In the genomic region with DNA sequence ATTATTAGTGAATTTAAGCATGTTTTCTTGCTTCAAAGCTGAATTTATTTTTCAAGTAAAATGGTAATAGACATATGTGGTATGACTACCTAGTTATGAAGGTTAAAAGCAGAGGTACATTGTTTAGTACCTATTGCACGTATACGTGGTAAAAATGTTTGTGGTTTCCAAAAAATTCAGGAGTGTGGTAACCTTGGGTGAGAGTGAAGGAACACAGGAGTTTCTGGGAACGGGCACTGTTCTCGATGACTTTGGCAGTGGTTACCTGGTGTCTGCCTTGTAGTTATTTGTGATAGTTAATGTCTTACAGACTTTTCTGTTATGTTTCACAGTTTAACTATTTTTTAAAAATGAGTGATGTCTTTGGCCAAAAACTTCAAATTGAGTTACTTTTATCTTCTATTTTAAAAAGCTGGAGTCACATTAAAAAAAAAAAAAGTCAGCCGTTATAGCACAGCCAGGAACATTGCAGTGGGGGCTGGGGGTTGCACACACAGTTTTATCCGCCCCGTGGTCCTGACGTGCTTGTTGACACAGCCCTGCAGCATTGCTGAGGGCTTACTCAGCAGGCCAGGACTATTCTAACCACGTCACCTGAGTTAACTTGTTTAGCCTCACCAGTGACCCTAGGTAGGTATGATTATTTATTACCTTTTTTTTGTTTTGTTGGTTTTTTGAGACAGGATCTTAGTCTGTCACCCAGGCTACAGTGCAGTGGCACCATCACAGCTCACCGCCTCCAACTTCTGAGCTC, we compare ENCODE assay signal across 16 cellular contexts. TPM values are rescaled to one million over a fixed set of nuclear protein-coding genes. Genes with fewer than 3 reads are reported as not detected.
A peak's percentile ranks its signal among the peaks of the same experiment; 100 is the strongest.
DNase-seq lines count a peak whose midpoint lies in the region; ATAC-seq and TF ChIP-seq lines count a peak whose summit lies in the region.
"Had no signal": no experiment of that assay in that cellular context is flagged by ENCODE, and none has a peak within 500 bp of the region (broad histone marks: within the 10 kb centered on the region; RNA-seq: fewer than 3 reads in every experiment).

No MANE protein-coding gene starts in this region.

- H3K36me3 ChIP-seq in HUES48 (ENCODE audit: control insufficient read depth, insufficient read depth, low read length) (peaks cover 95% of the 10 kb centered on the region), ascending aorta (peaks cover 25 to 46% of the 10 kb centered on the region in 2 donors), left ventricle myocardium inferior (peaks cover 75% of the 10 kb centered on the region), smooth muscle cell (ENCODE audit: low read depth) (peaks cover 19% of the 10 kb centered on the region)

- H3K27me3 ChIP-seq in HUES48 (ENCODE audit: control insufficient read depth, insufficient read depth, low read length) (no peaks in the 10 kb centered on the region), ascending aorta (no peaks in the 10 kb centered on the region), left ventricle myocardium inferior (ENCODE audit: low read depth) (no peaks in the 10 kb centered on the region), smooth muscle cell (ENCODE audit: low read depth) (no peaks in the 10 kb centered on the region)
- H3K27me3 ChIP-seq: esophagus muscularis mucosa, sigmoid colon had no signal

- WGBS in smooth muscle cell (ENCODE audit: low lambda C conversion rate) = 70% methylated on average over 10 of the region's 10 CpGs

- H3K4me3 ChIP-seq in HUES48 (ENCODE audit: low read depth, low read length) = no peak overlapping the region
- H3K4me3 ChIP-seq in ascending aorta = no peak overlapping the region
- H3K4me3 ChIP-seq in left ventricle myocardium inferior = no peak overlapping the region
- H3K4me3 ChIP-seq in smooth muscle cell = no peak overlapping the region
- H3K4me3 ChIP-seq: esophagus muscularis mucosa, sigmoid colon had no signal

- H3K27me3 Mint-ChIP-seq in activated CD8-positive, alpha-beta T cell treated with anti-CD3 and anti-CD28 coated beads for 36 hours = no peaks in the 10 kb centered on the region
- H3K27me3 Mint-ChIP-seq: activated CD4-positive, alpha-beta T cell treated with anti-CD3 and anti-CD28 coated beads, Interleukin-2, amount 10 ng/mL, durations not matched to agents 24 days and 14 days; activated naive CD4-positive, alpha-beta T cell treated with anti-CD3 and anti-CD28 coated beads, Interleukin-2, amount 50 U/mL, for 24 hours had no signal

- DNase-seq in ascending aorta (ENCODE audit: low spot score in 2 of 2) (peak; percentile 39 to 79), left ventricle myocardium inferior (no peak), smooth muscle cell (lab: John Stamatoyannopoulos, UW; ENCODE audit: unreplicated experiment) (no peak), NOMO-1 treated with dmso at 0.1 percent for 144 hours (lab: John Stamatoyannopoulos, UW; ENCODE audit: unreplicated experiment) (no peak), NCI-H774 (lab: John Stamatoyannopoulos, UW) (no peak), occipital lobe (lab: John Stamatoyannopoulos, UW) (no peak)
- no peak for DNase-seq in activated CD8-positive, alpha-beta T cell treated with anti-CD3 and anti-CD28 coated beads for 36 hours
- DNase-seq: activated CD4-positive, alpha-beta T cell treated with anti-CD3 and anti-CD28 coated beads, Interleukin-2, amount 10 ng/mL, durations not matched to agents 24 days and 14 days; COR-L47; IMR-90; midbrain; NCI-H2029 treated with DMSO at 0.1 percent for 48 hours; sigmoid colon had no signal

- H3K79me2 ChIP-seq in smooth muscle cell (ENCODE audit: low read depth) = peaks cover 77% of the 10 kb centered on the region

- H3F3A ChIP-seq in smooth muscle cell (ENCODE audit: low read depth) = peaks cover 24% of the 10 kb centered on the region

- H2AFZ ChIP-seq in smooth muscle cell (ENCODE audit: low read depth) = no peak overlapping the region

- H3K4me1 Mint-ChIP-seq in activated CD8-positive, alpha-beta T cell treated with anti-CD3 and anti-CD28 coated beads for 36 hours (ENCODE audit: low read depth) = peaks cover 5% of the 10 kb centered on the region

- H3K4me3 Mint-ChIP-seq in activated CD8-positive, alpha-beta T cell treated with anti-CD3 and anti-CD28 coated beads for 36 hours = no peak overlapping the region
- H3K4me3 Mint-ChIP-seq: activated CD4-positive, alpha-beta T cell treated with anti-CD3 and anti-CD28 coated beads, Interleukin-2, amount 10 ng/mL, durations not matched to agents 24 days and 14 days; activated naive CD4-positive, alpha-beta T cell treated with anti-CD3 and anti-CD28 coated beads, Interleukin-2, amount 50 U/mL, for 24 hours had no signal

- no peaks in the 10 kb centered on the region for H3K9me3 Mint-ChIP-seq in activated CD8-positive, alpha-beta T cell treated with anti-CD3 and anti-CD28 coated beads for 36 hours
- H3K9me3 Mint-ChIP-seq: activated CD4-positive, alpha-beta T cell treated with anti-CD3 and anti-CD28 coated beads, Interleukin-2, amount 10 ng/mL, durations not matched to agents 24 days and 14 days; activated naive CD4-positive, alpha-beta T cell treated with anti-CD3 and anti-CD28 coated beads, Interleukin-2, amount 50 U/mL, for 24 hours had no signal

- POLR2A ChIA-PET in activated CD8-positive, alpha-beta T cell treated with anti-CD3 and anti-CD28 coated beads for 36 hours (lab: Charles Lee) = no interaction called here

- peak overlapping the region; percentile 2 for H3K4me2 ChIP-seq in smooth muscle cell

- H4K20me1 ChIP-seq in smooth muscle cell (ENCODE audit: low read depth) = peaks cover 27% of the 10 kb centered on the region

- H3K36me3 Mint-ChIP-seq in activated CD8-positive, alpha-beta T cell treated with anti-CD3 and anti-CD28 coated beads for 36 hours (ENCODE audit: low read depth) = peaks cover 52% of the 10 kb centered on the region

- H3K9me3 ChIP-seq in HUES48 (ENCODE audit: control insufficient read depth, insufficient read depth, low read length) (no peaks in the 10 kb centered on the region), ascending aorta (no peaks in the 10 kb centered on the region), left ventricle myocardium inferior (replicated peaks) (no peaks in the 10 kb centered on the region), smooth muscle cell (replicated peaks; ENCODE audit: low read depth) (no peaks in the 10 kb centered on the region)
- H3K9me3 ChIP-seq: esophagus muscularis mucosa, sigmoid colon had no signal

- no peak overlapping the region for H3K27ac Mint-ChIP-seq in activated CD8-positive, alpha-beta T cell treated with anti-CD3 and anti-CD28 coated beads for 36 hours
- H3K27ac Mint-ChIP-seq: activated CD4-positive, alpha-beta T cell treated with anti-CD3 and anti-CD28 coated beads, Interleukin-2, amount 10 ng/mL, durations not matched to agents 24 days and 14 days; activated naive CD4-positive, alpha-beta T cell treated with anti-CD3 and anti-CD28 coated beads, Interleukin-2, amount 50 U/mL, for 24 hours had no signal

- H3K4me1 ChIP-seq in HUES48 (ENCODE audit: control insufficient read depth, insufficient read depth, low read length) (no peaks in the 10 kb centered on the region), ascending aorta (peaks cover 0 to 9% of the 10 kb centered on the region in 2 donors), left ventricle myocardium inferior (peaks cover 9% of the 10 kb centered on the region), smooth muscle cell (ENCODE audit: low read depth) (no peaks in the 10 kb centered on the region)

- CTCF ChIA-PET in activated CD8-positive, alpha-beta T cell treated with anti-CD3 and anti-CD28 coated beads for 36 hours (lab: Charles Lee) = no interaction called here

- intact Hi-C loops in ascending aorta (cut with DNase I) (no loop called here), left ventricle myocardium inferior (cut with micrococcal nuclease) (no loop called here)
- intact Hi-C loops in activated CD8-positive, alpha-beta T cell treated with anti-CD3 and anti-CD28 coated beads for 36 hours (cut with micrococcal nuclease) = no loop called here

- no peak overlapping the region for H3K9ac ChIP-seq in HUES48 (ENCODE audit: low read depth, low read length)
- H3K9ac ChIP-seq in smooth muscle cell (ENCODE audit: low read depth) = peak overlapping the region; percentile 78

- ATAC-seq in activated CD8-positive, alpha-beta T cell treated with anti-CD3 and anti-CD28 coated beads for 36 hours = no peak

- peak overlapping the region; percentile 73 for H3K27ac ChIP-seq in HUES48 (ENCODE audit: low read depth, low read length)
- peak overlapping the region; percentile 75 to 76 for H3K27ac ChIP-seq in ascending aorta
- peak overlapping the region; percentile 42 for H3K27ac ChIP-seq in left ventricle myocardium inferior (replicated peaks)
- peak overlapping the region; percentile 97 for H3K27ac ChIP-seq in smooth muscle cell (ENCODE audit: low read depth)
- H3K27ac ChIP-seq: esophagus muscularis mucosa, sigmoid colon had no signal

- no peak for TF ChIP-seq CTCF in ascending aorta (IDR thresholded peaks at IDR 0.05)
- TF ChIP-seq CTCF in left ventricle myocardium inferior (IDR thresholded peaks at IDR 0.05; ENCODE audit: borderline replicate concordance) = no peak
- TF ChIP-seq CTCF in smooth muscle cell (IDR thresholded peaks at IDR 0.05; ENCODE audit: borderline replicate concordance, insufficient read depth, poor library complexity, severe bottlenecking) = no peak
- no peak for TF ChIP-seq CTCF in activated CD8-positive, alpha-beta T cell treated with anti-CD3 and anti-CD28 coated beads for 36 hours (IDR thresholded peaks at IDR 0.05)

RNA-seq across cellular contexts. Expression of a gene that starts 10.9 kb away (rescaled TPM):
- total RNA-seq in ascending aorta (18.3 TPM), left ventricle myocardium inferior (30.6 TPM), smooth muscle cell (28.6 and 33.4 TPM in 2 replicates), occipital lobe (28.5 TPM)
- polyA plus RNA-seq in smooth muscle cell = 7.2 and 11.2 TPM in 2 replicates
- 10 to 100 TPM; 61.5 to 62.2 TPM for total RNA-seq in activated CD8-positive, alpha-beta T cell treated with anti-CD3 and anti-CD28 coated beads for 36 hours

RNA-seq across cellular contexts. Expression of a gene that starts 17.0 kb away (rescaled TPM):
- 57.4 TPM for total RNA-seq in ascending aorta
- total RNA-seq in left ventricle myocardium inferior = 56.0 TPM
- 36.2 and 43.6 TPM in 2 replicates for total RNA-seq in smooth muscle cell
- 47.8 and 69.2 TPM in 2 replicates for polyA plus RNA-seq in smooth muscle cell
- total RNA-seq in occipital lobe = 84.5 TPM
- total RNA-seq in activated CD8-positive, alpha-beta T cell treated with anti-CD3 and anti-CD28 coated beads for 36 hours = 10 to 100 TPM; 58.4 to 65.1 TPM

Comparison
In these comparisons a context has a peak if more than half of its experiments do, and no peak if none do; other contexts are left out.
1. H3K27ac ChIP-seq: peak in every context shown above with its lines; median percentile 97 in smooth muscle cell; 76 in ascending aorta; 73 in HUES48; 42 in left ventricle myocardium inferior.
2. DNase-seq: peak in ascending aorta (2 of 2); none in left ventricle myocardium inferior (single experiment), smooth muscle cell (single experiment), NOMO-1 treated with dmso at 0.1 percent for 144 hours (single experiment), NCI-H774 (single experiment), occipital lobe (single experiment) and activated CD8-positive, alpha-beta T cell treated with anti-CD3 and anti-CD28 coated beads for 36 hours (single experiment).